15 cellular contexts compared by ENCODE assay signal in the genomic region with DNA sequence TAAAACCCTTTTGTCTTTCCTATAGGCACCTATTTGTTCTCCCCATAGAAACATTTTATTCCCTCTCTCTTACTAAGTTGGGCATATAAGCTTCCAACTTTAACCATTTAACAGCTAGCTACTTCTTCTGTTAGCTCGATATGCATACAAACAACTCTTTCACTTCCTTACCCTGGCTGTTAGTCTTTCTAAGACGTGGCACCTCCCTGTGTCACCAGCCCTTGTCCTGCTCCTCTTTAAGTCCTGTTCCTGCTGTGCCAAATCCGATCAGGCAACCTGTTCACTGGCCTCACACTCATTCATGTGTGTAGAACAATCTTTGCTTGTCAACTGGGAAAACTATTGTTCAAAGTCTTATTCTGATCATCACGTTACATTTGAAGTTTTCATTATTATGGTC.
DNase-seq lines count a peak whose midpoint lies in the region; ATAC-seq, FAIRE-seq and TF ChIP-seq lines count a peak whose summit lies in the region.
"Had no signal": no experiment of that assay in that cellular context is flagged by ENCODE, and none has a peak within 500 bp of the region (broad histone marks: within the 10 kb centered on the region; RNA-seq: fewer than 3 reads in every experiment).

No MANE protein-coding gene starts in this region.

- no peaks in the 10 kb centered on the region for H4K20me1 ChIP-seq in GM12878 (ENCODE audit: control insufficient read depth, insufficient read depth)

- POLR2A ChIA-PET in GM12878 (lab: Charles Lee): interaction anchor here (1.0 to 3.7 kb wide), 2 partner anchors 21 to 26 kb away, joined by 6 to 17 read pairs; no protein-coding TSS in a partner anchor

- peak overlapping the region; percentile 85 for H2AFZ ChIP-seq in GM12878 (ENCODE audit: control insufficient read depth, low read depth, low read length)

- ATAC-seq in GM18867 (IDR thresholded peaks at IDR 0.05; ENCODE audit: unreplicated experiment) (peak; percentile 46), GM21619 (IDR thresholded peaks at IDR 0.05; ENCODE audit: unreplicated experiment) (peak; percentile 28), HG03196 (IDR thresholded peaks at IDR 0.05; ENCODE audit: unreplicated experiment) (peak; percentile 38), GM12878 (peak; percentile 65), GM19452 (IDR thresholded peaks at IDR 0.05; ENCODE audit: unreplicated experiment) (no peak)
- ATAC-seq: psoas muscle had no signal

- H3K79me2 ChIP-seq in GM12878 (ENCODE audit: control insufficient read depth, insufficient read depth, low read length): no peaks in the 10 kb centered on the region

- no peaks in the 10 kb centered on the region for H3K9me3 ChIP-seq in GM12878 (replicated peaks; ENCODE audit: control insufficient read depth, insufficient read depth, low read length)
- no peaks in the 10 kb centered on the region for H3K9me3 ChIP-seq in endodermal cell (ENCODE audit: control insufficient read depth, low read length)
- H3K9me3 ChIP-seq: adrenal gland, psoas muscle had no signal

- intact Hi-C loops in GM12878 (cut with micrococcal nuclease; ENCODE audit: unreplicated experiment): loop anchor here (2.0 to 5.0 kb wide), 2 partner anchors 30 to 80 kb away; no protein-coding TSS in a partner anchor
- intact Hi-C loops in dorsolateral prefrontal cortex (cut with DNase I): no loop called here

- RAD21 ChIA-PET in GM12878 (lab: Charles Lee; ENCODE audit: unreplicated experiment): interaction anchor here (0.6 to 2.0 kb wide), 4 partner anchors 16 to 29 kb away, joined by 3 to 9 read pairs (median 6); no protein-coding TSS in a partner anchor

- H3K36me3 ChIP-seq in GM12878 (ENCODE audit: control insufficient read depth in 2 of 2, insufficient read depth in 2 of 2, low read length in 1 of 2) (no peaks in the 10 kb centered on the region), endodermal cell (ENCODE audit: control insufficient read depth, insufficient read depth, low read length) (no peaks in the 10 kb centered on the region)
- H3K36me3 ChIP-seq: adrenal gland had no signal

- no peak for TF ChIP-seq RAD21 in GM12878 (IDR thresholded peaks at IDR 0.05; ENCODE audit: insufficient read depth, low read depth, low read length)

- H3K27me3 ChIP-seq in GM12878 (replicated peaks in 1 of 2; ENCODE audit: control insufficient read depth in 2 of 2, insufficient read depth in 2 of 2, low read length in 1 of 2): no peaks in the 10 kb centered on the region
- H3K27me3 ChIP-seq in dorsolateral prefrontal cortex: no peaks in the 10 kb centered on the region
- H3K27me3 ChIP-seq in endodermal cell (ENCODE audit: control insufficient read depth, insufficient read depth, low read length, poor library complexity, severe bottlenecking): no peaks in the 10 kb centered on the region
- H3K27me3 ChIP-seq: adrenal gland had no signal

- H3K27ac Mint-ChIP-seq in endodermal cell: no peak overlapping the region

- H3K27me3 Mint-ChIP-seq in endodermal cell (ENCODE audit: insufficient read depth): no peaks in the 10 kb centered on the region

- FAIRE-seq in GM12878 (lab: Jason Lieb, UNC): peak; percentile 7

- peak overlapping the region; percentile 79 for H3K27ac ChIP-seq in GM12878 (ENCODE audit: control insufficient read depth, insufficient read depth)
- H3K27ac ChIP-seq in dorsolateral prefrontal cortex: no peak overlapping the region
- H3K27ac ChIP-seq in endodermal cell (ENCODE audit: low read depth, low read length): no peak overlapping the region
- H3K27ac ChIP-seq: adrenal gland, C4-2B, psoas muscle had no signal

- no TSS peak for BruUV-seq in GM12878 (replicated peaks; lab: Mats Ljungman, UMichigan)

- no peak overlapping the region for H3K9ac ChIP-seq in GM12878 (ENCODE audit: control insufficient read depth, insufficient read depth, low read length)
- H3K9ac ChIP-seq in endodermal cell (ENCODE audit: extremely low read depth, low read length, poor library complexity, severe bottlenecking): no peak overlapping the region

- peak overlapping the region; percentile 49 for H3K4me2 ChIP-seq in GM12878 (ENCODE audit: control insufficient read depth, insufficient read depth)

- H3K4me1 Mint-ChIP-seq in endodermal cell: peaks cover 13% of the 10 kb centered on the region

- no peak for TF ChIP-seq EP300 in GM12878 (IDR thresholded peaks at IDR 0.05; ENCODE audit: borderline replicate concordance in 1 of 2, control insufficient read depth in 1 of 2, low read depth in 2 of 2, low read length in 2 of 2)

- H3K4me1 ChIP-seq in GM12878 (ENCODE audit: control insufficient read depth, insufficient read depth, low read length) (peaks cover 17% of the 10 kb centered on the region), endodermal cell (ENCODE audit: control insufficient read depth, insufficient read depth, low read length) (no peaks in the 10 kb centered on the region)
- H3K4me1 ChIP-seq: adrenal gland, psoas muscle had no signal

- 12% methylated on average over 4 of the region's 4 CpGs for WGBS in GM12878 (ENCODE audit: insufficient coverage, insufficient replicate concordance, low lambda C conversion rate, missing lambda C conversion rate)
- 80 to 90% methylated on average over 2 to 4 of the region's 4 CpGs for WGBS in endodermal cell (ENCODE audit: insufficient coverage in 1 of 2, insufficient read length in 1 of 2), 2 experiments

- no peaks in the 10 kb centered on the region for H3K36me3 Mint-ChIP-seq in endodermal cell (ENCODE audit: low read depth)

- no peak overlapping the region for H3K4me3 Mint-ChIP-seq in endodermal cell

- TF ChIP-seq CTCF in GM12878 (IDR thresholded peaks at IDR 0.05 in 2 of 3, conservative IDR thresholded peaks at IDR 0.05 in 1 of 3; ENCODE audit: control insufficient read depth in 2 of 3, extremely low read depth in 1 of 3, insufficient read depth in 1 of 3, low read depth in 3 of 3, low read length in 3 of 3): no peak
- TF ChIP-seq CTCF in dorsolateral prefrontal cortex (IDR thresholded peaks at IDR 0.05 in 54 of 56, conservative IDR thresholded peaks at IDR 0.05 in 2 of 56; ENCODE audit: low read depth in 1 of 56, partially characterized antibody in 56 of 56): no peak
- no peak for TF ChIP-seq CTCF in endodermal cell (conservative IDR thresholded peaks at IDR 0.05)

- peak overlapping the region; percentile 46; the same call in 1 of the 2 replicates for H3K4me3 ChIP-seq in GM12878
- no peak overlapping the region for H3K4me3 ChIP-seq in dorsolateral prefrontal cortex
- no peak overlapping the region for H3K4me3 ChIP-seq in endodermal cell (ENCODE audit: low read length)
- H3K4me3 ChIP-seq: adrenal gland, psoas muscle had no signal

- TF ChIP-seq POLR2A in GM12878 (IDR thresholded peaks at IDR 0.05; ENCODE audit: low read depth, low read length): no peak

- DNase-seq in GM12878 (ENCODE audit: low read depth, low spot score) (peak; percentile 20), dorsolateral prefrontal cortex (no peak), NCI-H1048 (lab: John Stamatoyannopoulos, UW) (no peak), endodermal cell (no peak)
- DNase-seq: activated T-cell treated with anti-CD3 and anti-CD28 coated beads for 4 hours; adrenal gland; NCI-H1092; NCI-H446 treated with DMSO at 0.1 percent for 48 hours; psoas muscle; stimulated activated CD4-positive, alpha-beta T cell treated with anti-CD3 and anti-CD28 coated beads, Interleukin-4, amount 100 ng/mL, for 4 hours had no signal

- in situ Hi-C loops in GM12878 (cut with MboI): no loop called here

- SMC1A ChIA-PET in GM12878 (lab: Charles Lee; ENCODE audit: uncharacterized antibody, unreplicated experiment): interaction anchor here (0.7 to 2.8 kb wide), 9 partner anchors 11 to 90 kb away, joined by 3 to 27 read pairs (median 8); no protein-coding TSS in a partner anchor

- CTCF ChIA-PET in GM12878 (lab: Yijun Ruan, JAX): interaction anchor here (0.6 to 1.2 kb wide), 4 partner anchors 11 to 202 kb away, joined by 3 to 5 read pairs (median 3); no protein-coding TSS in a partner anchor

- no peaks in the 10 kb centered on the region for H3K9me3 Mint-ChIP-seq in endodermal cell

TF ChIP-seq in GM12878, 131 proteins besides CTCF, POLR2A, EP300 and RAD21 (continues in another document):
- TF ChIP-seq TCF7 (IDR thresholded peaks at IDR 0.05; ENCODE audit: borderline replicate concordance): no peak
- no peak for TF ChIP-seq RELB (IDR thresholded peaks at IDR 0.05; ENCODE audit: low read depth)
- TF ChIP-seq GABPA (IDR thresholded peaks at IDR 0.05; ENCODE audit: low read depth): no peak
